In the genomic region with DNA sequence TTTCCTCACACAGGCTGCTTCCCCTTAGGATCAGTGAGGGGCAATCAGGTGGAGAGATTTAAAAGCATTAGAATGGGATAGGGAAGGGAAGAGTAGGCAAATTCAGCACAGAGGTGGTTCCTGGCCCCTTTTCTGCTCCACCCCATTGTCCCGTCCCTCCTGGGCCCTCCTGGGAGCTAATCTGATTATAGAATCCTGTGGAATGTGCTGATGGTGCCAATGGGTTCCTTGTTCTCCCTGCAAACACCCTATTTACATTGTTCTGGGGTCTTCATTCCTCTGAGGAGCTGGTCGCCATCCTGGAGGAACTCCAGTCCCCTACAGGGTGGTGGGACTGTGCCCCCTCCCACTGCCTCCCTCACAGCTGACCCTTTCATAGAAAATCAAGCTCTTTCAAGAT, we compare ENCODE assay signal across 15 cellular contexts. TPM values are rescaled to one million over a fixed set of nuclear protein-coding genes. Genes with fewer than 3 reads are reported as not detected.
DNase-seq lines count a peak whose midpoint lies in the region; ATAC-seq and TF ChIP-seq lines count a peak whose summit lies in the region.
"Had no signal": no experiment of that assay in that cellular context is flagged by ENCODE, and none has a peak within 500 bp of the region (broad histone marks: within the 10 kb centered on the region; RNA-seq: fewer than 3 reads in every experiment).

No MANE protein-coding gene starts in this region.

- H3K9me3 Mint-ChIP-seq in activated CD8-positive, alpha-beta memory T cell treated with anti-CD3 and anti-CD28 coated beads, Interleukin-2, amount 10 ng/mL, durations not matched to agents 7 days and 5 days (ENCODE audit: low read depth) = peaks cover 3% of the 10 kb centered on the region
- H3K9me3 Mint-ChIP-seq in activated CD4-positive, alpha-beta memory T cell treated with anti-CD3 and anti-CD28 coated beads for 36 hours = peaks cover 13% of the 10 kb centered on the region

- H3K4me1 ChIP-seq in spleen = peaks cover 0 to 23% (median 14%) of the 10 kb centered on the region in 6 donors

- intact Hi-C loops in spleen (cut with DNase I; ENCODE audit: low total_unique reads) = no loop called here
- intact Hi-C loops in activated CD4-positive, alpha-beta memory T cell treated with anti-CD3 and anti-CD28 coated beads for 36 hours (cut with micrococcal nuclease) = no loop called here

- POLR2A ChIA-PET in activated CD4-positive, alpha-beta memory T cell treated with anti-CD3 and anti-CD28 coated beads for 36 hours (lab: Charles Lee) = no interaction called here

- WGBS in spleen, 5 donors = 68 to 92% (median 73%) methylated on average over 2 of the region's 2 CpGs

- no peak for ATAC-seq in activated CD8-positive, alpha-beta memory T cell treated with anti-CD3 and anti-CD28 coated beads, Interleukin-2, amount 10 ng/mL, durations not matched to agents 7 days and 5 days
- ATAC-seq in left lobe of liver (no peak), HG02970 (IDR thresholded peaks at IDR 0.05; ENCODE audit: low FRiP score, unreplicated experiment) (no peak)

- peaks cover 0 to 5% (median 0%) of the 10 kb centered on the region in 7 donors for H3K27me3 ChIP-seq in spleen (replicated peaks in 1 of 7)

- peaks cover 0 to 23% (median 15%) of the 10 kb centered on the region in 8 donors for H3K9me3 ChIP-seq in spleen

- H3K27ac ChIP-seq in spleen = no peak overlapping the region
- H3K27ac ChIP-seq: KMS-11 had no signal

- peak; percentile 38 for DNase-seq in activated CD8-positive, alpha-beta memory T cell treated with anti-CD3 and anti-CD28 coated beads for 24 hours
- DNase-seq in activated CD8-positive, alpha-beta memory T cell treated with anti-CD3 and anti-CD28 coated beads, Interleukin-2, amount 10 ng/mL, durations not matched to agents 7 days and 5 days = no peak
- DNase-seq in activated CD8-positive, alpha-beta memory T cell treated with anti-CD3 and anti-CD28 coated beads, Interleukin-2, amount 50 U/mL, for 4 hours = peak; percentile 1
- DNase-seq in left lobe of liver (ENCODE audit: low spot score) (peak; percentile 29), spleen (peak; percentile 21), HuH-7.5 (ENCODE audit: low spot score) (no peak)
- no peak for DNase-seq in activated CD4-positive, alpha-beta memory T cell treated with anti-CD3 and anti-CD28 coated beads for 36 hours
- DNase-seq: C1 segment of cervical spinal cord, GOT3, HFFc6, NCI-H1092 treated with DMSO at 0.1 percent for 48 hours, NCI-H1694 treated with DMSO at 0.1 percent for 48 hours, NCI-H345 had no signal

- no peak for TF ChIP-seq POLR2A in spleen (IDR thresholded peaks at IDR 0.05)

- no peaks in the 10 kb centered on the region for H3K36me3 Mint-ChIP-seq in activated CD8-positive, alpha-beta memory T cell treated with anti-CD3 and anti-CD28 coated beads, Interleukin-2, amount 10 ng/mL, durations not matched to agents 7 days and 5 days
- no peaks in the 10 kb centered on the region for H3K36me3 Mint-ChIP-seq in activated CD4-positive, alpha-beta memory T cell treated with anti-CD3 and anti-CD28 coated beads for 36 hours

- TF ChIP-seq CTCF in spleen (IDR thresholded peaks at IDR 0.05 in 8 of 11, conservative IDR thresholded peaks at IDR 0.05 in 3 of 11) = no peak

- H3K4me1 Mint-ChIP-seq in activated CD8-positive, alpha-beta memory T cell treated with anti-CD3 and anti-CD28 coated beads, Interleukin-2, amount 10 ng/mL, durations not matched to agents 7 days and 5 days = no peaks in the 10 kb centered on the region
- peaks cover 4% of the 10 kb centered on the region for H3K4me1 Mint-ChIP-seq in activated CD4-positive, alpha-beta memory T cell treated with anti-CD3 and anti-CD28 coated beads for 36 hours (ENCODE audit: low read depth)

- H3K27me3 Mint-ChIP-seq in activated CD8-positive, alpha-beta memory T cell treated with anti-CD3 and anti-CD28 coated beads, Interleukin-2, amount 10 ng/mL, durations not matched to agents 7 days and 5 days = peaks cover 16% of the 10 kb centered on the region
- no peaks in the 10 kb centered on the region for H3K27me3 Mint-ChIP-seq in activated CD4-positive, alpha-beta memory T cell treated with anti-CD3 and anti-CD28 coated beads for 36 hours

- CTCF ChIA-PET in activated CD8-positive, alpha-beta memory T cell treated with anti-CD3 and anti-CD28 coated beads, Interleukin-2, amount 10 ng/mL, durations not matched to agents 7 days and 5 days (lab: Charles Lee) = no interaction called here
- CTCF ChIA-PET in activated CD4-positive, alpha-beta memory T cell treated with anti-CD3 and anti-CD28 coated beads for 36 hours (lab: Charles Lee) = no interaction called here

- H3K27ac Mint-ChIP-seq in activated CD8-positive, alpha-beta memory T cell treated with anti-CD3 and anti-CD28 coated beads, Interleukin-2, amount 10 ng/mL, durations not matched to agents 7 days and 5 days = no peak overlapping the region
- no peak overlapping the region for H3K27ac Mint-ChIP-seq in activated CD4-positive, alpha-beta memory T cell treated with anti-CD3 and anti-CD28 coated beads for 36 hours
- H3K27ac Mint-ChIP-seq: HFFc6 had no signal

- no peak overlapping the region for H3K4me3 Mint-ChIP-seq in activated CD8-positive, alpha-beta memory T cell treated with anti-CD3 and anti-CD28 coated beads, Interleukin-2, amount 10 ng/mL, durations not matched to agents 7 days and 5 days
- no peak overlapping the region for H3K4me3 Mint-ChIP-seq in activated CD4-positive, alpha-beta memory T cell treated with anti-CD3 and anti-CD28 coated beads for 36 hours
- H3K4me3 Mint-ChIP-seq: HFFc6 had no signal

- H3K4me3 ChIP-seq in spleen = no peak overlapping the region

- H3K36me3 ChIP-seq in spleen = no peaks in the 10 kb centered on the region

RNA-seq across cellular contexts. Expression of a gene that starts 34.4 kb away (rescaled TPM):
- total RNA-seq in activated CD8-positive, alpha-beta memory T cell treated with anti-CD3 and anti-CD28 coated beads, Interleukin-2, amount 10 ng/mL, durations not matched to agents 7 days and 5 days = 10 to 100 TPM; 65.1 to 82.5 TPM
- total RNA-seq in left lobe of liver = 0.33 TPM
- total RNA-seq in spleen = 10 to 100 TPM in 1 of 7 donors, 1 to 10 TPM in 6; 4.0 to 14.4 (median 8.0) TPM
- polyA plus RNA-seq in spleen = 1 to 10 TPM; 1.7 to 2.4 (median 2.0) TPM
- total RNA-seq in activated CD4-positive, alpha-beta memory T cell treated with anti-CD3 and anti-CD28 coated beads for 36 hours = 10 to 100 TPM; 38.6 to 38.8 TPM

Comparison
In these comparisons a context has a peak if more than half of its experiments do, and no peak if none do; other contexts are left out.
1. DNase-seq: peak in activated CD8-positive, alpha-beta memory T cell treated with anti-CD3 and anti-CD28 coated beads for 24 hours (single experiment), activated CD8-positive, alpha-beta memory T cell treated with anti-CD3 and anti-CD28 coated beads, Interleukin-2, amount 50 U/mL, for 4 hours (single experiment), left lobe of liver (single experiment) and spleen (single experiment); none in activated CD8-positive, alpha-beta memory T cell treated with anti-CD3 and anti-CD28 coated beads, Interleukin-2, amount 10 ng/mL, durations not matched to agents 7 days and 5 days (single experiment), HuH-7.5 (single experiment) and activated CD4-positive, alpha-beta memory T cell treated with anti-CD3 and anti-CD28 coated beads for 36 hours (single experiment).